ENCODE assay signal across 8 cellular contexts in genomic region chr1:228236744-228237143, GRCh38. TPM values are rescaled to one million over a fixed set of nuclear protein-coding genes. Genes with fewer than 3 reads are reported as not detected.
DNase-seq lines count a peak whose midpoint lies in the region; ATAC-seq, FAIRE-seq and TF ChIP-seq lines count a peak whose summit lies in the region.

No MANE protein-coding gene starts in this region.

- H3K9me3 ChIP-seq in BE2C = no peaks in the 10 kb centered on the region; the same call in 1 of the 2 replicates
- peaks cover 0 to 16% of the 10 kb centered on the region in 2 donors for H3K9me3 ChIP-seq in kidney (ENCODE audit: control insufficient read depth in 1 of 2, low read length in 2 of 2)

- H3K36me3 ChIP-seq in BE2C = no peaks in the 10 kb centered on the region
- H3K36me3 ChIP-seq in kidney (ENCODE audit: control insufficient read depth in 1 of 2, insufficient read depth in 2 of 2, low read length in 2 of 2) = peaks cover 9 to 11% of the 10 kb centered on the region in 2 donors

- ATAC-seq in GM18511 (IDR thresholded peaks at IDR 0.05; ENCODE audit: unreplicated experiment) (no peak), HG02970 (IDR thresholded peaks at IDR 0.05; ENCODE audit: low FRiP score, unreplicated experiment) (no peak), HG03342 (IDR thresholded peaks at IDR 0.05; ENCODE audit: unreplicated experiment) (no peak)

- H3K27ac ChIP-seq in kidney (ENCODE audit: low read depth in 2 of 2, low read length in 2 of 2) = no peak overlapping the region

- FAIRE-seq in kidney (lab: Jason Lieb, UNC) = no peak

- H3K4me1 ChIP-seq in BE2C (no peaks in the 10 kb centered on the region), kidney (ENCODE audit: control insufficient read depth in 1 of 2, insufficient read depth in 1 of 2, low read depth in 1 of 2, low read length in 2 of 2) (no peaks in the 10 kb centered on the region)

- DNase-seq in BE2C = peak; percentile 66
- DNase-seq in HCEC 1CT = peak; percentile 23
- no peak for DNase-seq in kidney
- DNase-seq in effector CD8-positive, alpha-beta T cell (lab: John Stamatoyannopoulos, UW) = no peak

- peak; percentile 62 for TF ChIP-seq CTCF in BE2C (IDR thresholded peaks at IDR 0.05; ENCODE audit: low read depth, low read length)
- peak; percentile 74 for TF ChIP-seq CTCF in WI38 (IDR thresholded peaks at IDR 0.05; ENCODE audit: low read depth, low read length)
- peak; percentile 39 for TF ChIP-seq CTCF in kidney (IDR thresholded peaks at IDR 0.05; ENCODE audit: borderline replicate concordance, extremely low read depth, insufficient read depth)

- H3K4me3 ChIP-seq in BE2C (ENCODE audit: low read depth, low read length) (no peak overlapping the region), WI38 (ENCODE audit: low read depth, low read length) (no peak overlapping the region), kidney (ENCODE audit: low read length in 2 of 2) (no peak overlapping the region)

- intact Hi-C loops in kidney (cut with DNase I) = no loop called here

- no peaks in the 10 kb centered on the region for H3K27me3 ChIP-seq in BE2C

- no peak overlapping the region for H3K9ac ChIP-seq in kidney (ENCODE audit: low read length in 2 of 2)

RNA-seq across cellular contexts. Expression of gene OBSCN, which starts 28.9 kb away (rescaled TPM):
- polyA plus RNA-seq in BE2C (2012; ENCODE audit: insufficient read depth, insufficient read length, low read depth) = 8.8 TPM
- total RNA-seq in kidney = 30.0 TPM
- 14.5 TPM for polyA plus RNA-seq in kidney (ENCODE audit: insufficient read depth, low read depth, low replicate concordance)

Comparison
In these comparisons a context has a peak if more than half of its experiments do, and no peak if none do; other contexts are left out.
1. DNase-seq: peak in BE2C (single experiment) and HCEC 1CT (single experiment); none in kidney (single experiment) and effector CD8-positive, alpha-beta T cell (single experiment).
2. Peak in every context shown above with its lines, with median percentiles within 50 percentile points of each other: CTCF ChIP-seq.